9 cellular contexts compared by ENCODE assay signal in the genomic region with DNA sequence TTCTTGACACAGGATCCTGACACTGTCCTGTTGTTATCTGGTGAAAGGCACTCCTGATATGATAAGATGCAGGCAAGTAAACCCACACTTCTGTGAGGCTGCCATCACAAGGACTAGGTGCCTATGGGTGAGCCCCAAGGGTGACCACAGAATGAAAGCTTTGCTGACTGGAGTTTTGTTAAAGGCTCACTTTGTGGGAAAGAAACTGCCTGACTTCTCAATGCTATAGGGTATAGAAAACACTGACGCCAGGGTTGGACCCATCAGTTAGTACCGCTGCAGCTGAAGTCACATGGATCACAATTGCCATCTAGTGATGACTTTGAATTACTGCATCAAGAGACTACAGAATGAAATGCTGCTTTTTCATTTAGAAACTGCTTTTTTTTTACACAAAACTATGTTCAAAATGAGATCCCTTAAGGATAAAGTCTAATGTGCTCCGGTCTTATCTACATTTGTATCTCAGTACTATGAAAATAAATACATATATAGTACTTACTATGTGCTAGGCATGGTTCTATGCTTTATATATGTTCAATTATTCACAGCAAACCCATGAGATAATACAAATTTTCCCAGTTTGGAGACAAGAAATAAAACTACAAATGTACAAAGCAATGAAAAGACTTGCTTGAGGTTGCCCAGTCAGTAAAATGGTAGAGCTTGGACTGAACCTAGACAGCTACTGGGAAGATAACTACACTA.
DNase-seq lines count a peak whose midpoint lies in the region; ATAC-seq and TF ChIP-seq lines count a peak whose summit lies in the region.
"Had no signal": no experiment of that assay in that cellular context is flagged by ENCODE, and none has a peak within 500 bp of the region (broad histone marks: within the 10 kb centered on the region; RNA-seq: fewer than 3 reads in every experiment).

No MANE protein-coding gene starts in this region.

- H3K27ac Mint-ChIP-seq in Calu3 (ENCODE audit: unreplicated experiment) (no peak overlapping the region), progenitor cell of endocrine pancreas (no peak overlapping the region)
- H3K27ac Mint-ChIP-seq in activated CD4-positive, alpha-beta memory T cell treated with anti-CD3 and anti-CD28 coated beads for 36 hours = no peak overlapping the region
- H3K27ac Mint-ChIP-seq: activated naive CD8-positive, alpha-beta T cell had no signal

- H3K36me3 Mint-ChIP-seq in Calu3 (ENCODE audit: insufficient read depth, unreplicated experiment) (no peaks in the 10 kb centered on the region), progenitor cell of endocrine pancreas (ENCODE audit: insufficient read depth) (no peaks in the 10 kb centered on the region)
- H3K36me3 Mint-ChIP-seq in activated CD4-positive, alpha-beta memory T cell treated with anti-CD3 and anti-CD28 coated beads for 36 hours = no peaks in the 10 kb centered on the region
- H3K36me3 Mint-ChIP-seq: activated naive CD8-positive, alpha-beta T cell had no signal

- no peaks in the 10 kb centered on the region for H3K9me3 ChIP-seq in effector memory CD4-positive, alpha-beta T cell (ENCODE audit: control insufficient read depth, low read length)

- H3K36me3 ChIP-seq in effector memory CD4-positive, alpha-beta T cell (ENCODE audit: control insufficient read depth, insufficient read depth, low read length) = no peaks in the 10 kb centered on the region

- peak; percentile 83 for ATAC-seq in GM18520 (IDR thresholded peaks at IDR 0.05; ENCODE audit: unreplicated experiment)
- ATAC-seq in HG03039 (IDR thresholded peaks at IDR 0.05; ENCODE audit: unreplicated experiment) = peak; percentile 93

- H3K4me1 Mint-ChIP-seq in Calu3 (ENCODE audit: low read depth, unreplicated experiment) = peaks cover 9% of the 10 kb centered on the region
- H3K4me1 Mint-ChIP-seq in activated CD4-positive, alpha-beta memory T cell treated with anti-CD3 and anti-CD28 coated beads for 36 hours (ENCODE audit: low read depth) = no peaks in the 10 kb centered on the region
- no peaks in the 10 kb centered on the region for H3K4me1 Mint-ChIP-seq in progenitor cell of endocrine pancreas (ENCODE audit: low read depth)

- no peaks in the 10 kb centered on the region for H3K27me3 ChIP-seq in effector memory CD4-positive, alpha-beta T cell (replicated peaks; ENCODE audit: control insufficient read depth, insufficient read depth, low read length, poor library complexity, severe bottlenecking)

- H3K9me3 Mint-ChIP-seq in Calu3 (ENCODE audit: low read depth, unreplicated experiment) (no peaks in the 10 kb centered on the region), progenitor cell of endocrine pancreas (ENCODE audit: low read depth) (no peaks in the 10 kb centered on the region)
- no peaks in the 10 kb centered on the region for H3K9me3 Mint-ChIP-seq in activated CD4-positive, alpha-beta memory T cell treated with anti-CD3 and anti-CD28 coated beads for 36 hours

- peak; percentile 33 for TF ChIP-seq CTCF in Calu3 (IDR thresholded peaks at IDR 0.05; ENCODE audit: unreplicated experiment)
- TF ChIP-seq CTCF in progenitor cell of endocrine pancreas (IDR thresholded peaks at IDR 0.05; ENCODE audit: unreplicated experiment) = peak; percentile 85

- H3K4me1 ChIP-seq in effector memory CD4-positive, alpha-beta T cell (ENCODE audit: control insufficient read depth, insufficient read depth, low read length, poor library complexity, severe bottlenecking) = no peaks in the 10 kb centered on the region

- H3K27ac ChIP-seq in effector memory CD4-positive, alpha-beta T cell (ENCODE audit: insufficient read depth, low read length, poor library complexity, severe bottlenecking) = no peak overlapping the region

- H3K4me3 Mint-ChIP-seq in Calu3 (ENCODE audit: low read depth, unreplicated experiment) (no peak overlapping the region), progenitor cell of endocrine pancreas (ENCODE audit: low read depth) (no peak overlapping the region)
- no peak overlapping the region for H3K4me3 Mint-ChIP-seq in activated CD4-positive, alpha-beta memory T cell treated with anti-CD3 and anti-CD28 coated beads for 36 hours
- H3K4me3 Mint-ChIP-seq: activated naive CD8-positive, alpha-beta T cell had no signal

- H3K4me3 ChIP-seq in effector memory CD4-positive, alpha-beta T cell (ENCODE audit: insufficient read depth, low read depth, low read length, poor library complexity, severe bottlenecking) = no peak overlapping the region

- POLR2A ChIA-PET in activated CD4-positive, alpha-beta memory T cell treated with anti-CD3 and anti-CD28 coated beads for 36 hours (lab: Charles Lee) = no interaction called here

- intact Hi-C loops in Calu3 (cut with micrococcal nuclease; ENCODE audit: unreplicated experiment) = loop anchor here (1.0 to 5.0 kb wide), 6 partner anchors 66 to 730 kb away; no protein-coding TSS in a partner anchor
- intact Hi-C loops in activated CD4-positive, alpha-beta memory T cell treated with anti-CD3 and anti-CD28 coated beads for 36 hours (cut with micrococcal nuclease) = loop anchor here (1.0 to 10.0 kb wide), 3 partner anchors 109 to 730 kb away; no protein-coding TSS in a partner anchor

- H3K27me3 Mint-ChIP-seq in Calu3 (ENCODE audit: unreplicated experiment) (peaks cover 11% of the 10 kb centered on the region), progenitor cell of endocrine pancreas (peaks cover 2% of the 10 kb centered on the region)
- H3K27me3 Mint-ChIP-seq in activated CD4-positive, alpha-beta memory T cell treated with anti-CD3 and anti-CD28 coated beads for 36 hours = peaks cover 3% of the 10 kb centered on the region

- CTCF ChIA-PET in Calu3 (lab: Charles Lee) = interaction anchor here (1.0 to 1.1 kb wide), 2 partner anchors 110 to 639 kb away, joined by 3 to 8 read pairs; no protein-coding TSS in a partner anchor
- CTCF ChIA-PET in activated CD4-positive, alpha-beta memory T cell treated with anti-CD3 and anti-CD28 coated beads for 36 hours (lab: Charles Lee) = interaction anchor here (0.7 to 3.3 kb wide), 5 partner anchors 9 to 936 kb away, joined by 3 to 13 read pairs (median 4); no protein-coding TSS in a partner anchor

- DNase-seq in Calu3 (peak; percentile 42), NCI-H2171 treated with DMSO at 0.1 percent for 48 hours (lab: John Stamatoyannopoulos, UW) (peak; percentile 57), glomerular endothelial cell (ENCODE audit: extremely low read depth, low read depth, low spot score) (peak; percentile 45), progenitor cell of endocrine pancreas (ENCODE audit: low spot score, unreplicated experiment) (no peak)
- peak; percentile 19 for DNase-seq in activated CD4-positive, alpha-beta memory T cell treated with anti-CD3 and anti-CD28 coated beads for 36 hours
- DNase-seq in effector memory CD4-positive, alpha-beta T cell = no peak

- BruUV-seq in Calu3 (replicated peaks; lab: Mats Ljungman, UMichigan) = no TSS peak

Comparison
In these comparisons a context has a peak if more than half of its experiments do, and no peak if none do; other contexts are left out.
1. DNase-seq: peak in Calu3 (single experiment), NCI-H2171 treated with DMSO at 0.1 percent for 48 hours (single experiment), activated CD4-positive, alpha-beta memory T cell treated with anti-CD3 and anti-CD28 coated beads for 36 hours (single experiment) and glomerular endothelial cell (single experiment); none in progenitor cell of endocrine pancreas (single experiment) and effector memory CD4-positive, alpha-beta T cell (0 of 3).